ENCODE assay signal across 9 cellular contexts in genomic region chr18:61582205-61582710, GRCh38.
DNase-seq lines count a peak whose midpoint lies in the region; ATAC-seq and TF ChIP-seq lines count a peak whose summit lies in the region.
"Had no signal": no experiment of that assay in that cellular context is flagged by ENCODE, and none has a peak within 500 bp of the region (broad histone marks: within the 10 kb centered on the region; RNA-seq: fewer than 3 reads in every experiment).

No MANE protein-coding gene starts in this region.

- peak; percentile 61 for TF ChIP-seq CTCF in mesothelial cell of epicardium (IDR thresholded peaks at IDR 0.05; ENCODE audit: unreplicated experiment)
- TF ChIP-seq CTCF in uterus (IDR thresholded peaks at IDR 0.05) = peak in 1 of 4 experiments; percentile 32

- H3K36me3 ChIP-seq in duodenal mucosa (ENCODE audit: control insufficient read depth in 1 of 2, insufficient read depth in 2 of 2, low read length in 2 of 2) (no peaks in the 10 kb centered on the region), uterus (no peaks in the 10 kb centered on the region)

- H3K27ac Mint-ChIP-seq in mesothelial cell of epicardium = no peak overlapping the region

- H3K27me3 Mint-ChIP-seq in mesothelial cell of epicardium (ENCODE audit: low read depth) = peaks cover 11% of the 10 kb centered on the region

- H3K4me1 ChIP-seq in duodenal mucosa (ENCODE audit: control insufficient read depth in 1 of 2, insufficient read depth in 2 of 2, low read length in 2 of 2) (peaks cover 5% of the 10 kb centered on the region in 2 donors), uterus (no peaks in the 10 kb centered on the region)

- H3K4me3 ChIP-seq in duodenal mucosa (ENCODE audit: low read depth in 1 of 2, low read length in 2 of 2) (peak overlapping the region; percentile 51 to 60), uterus (peak overlapping the region; percentile 20 to 33)

- H3K27ac ChIP-seq in duodenal mucosa (ENCODE audit: low read depth, low read length) = no peak overlapping the region
- H3K27ac ChIP-seq in uterus = peak overlapping the region; percentile 69 to 86

- no peaks in the 10 kb centered on the region for H3K36me3 Mint-ChIP-seq in mesothelial cell of epicardium
- H3K36me3 Mint-ChIP-seq: CD8-positive, alpha-beta memory T cell had no signal

- peak; percentile 75 for ATAC-seq in Right ventricle myocardium inferior
- no peak for ATAC-seq in HG02884 (IDR thresholded peaks at IDR 0.05; ENCODE audit: unreplicated experiment)

- H3K9me3 ChIP-seq in duodenal mucosa (ENCODE audit: control insufficient read depth in 1 of 2, low read length in 2 of 2) (no peaks in the 10 kb centered on the region), uterus (no peaks in the 10 kb centered on the region)

- H3K9me3 Mint-ChIP-seq in mesothelial cell of epicardium = no peaks in the 10 kb centered on the region
- H3K9me3 Mint-ChIP-seq: CD8-positive, alpha-beta memory T cell had no signal

- no peak overlapping the region for H3K9ac ChIP-seq in duodenal mucosa (ENCODE audit: low read depth in 1 of 2, low read length in 2 of 2)

- intact Hi-C loops in Right ventricle myocardium inferior (cut with DNase I) = loop anchor here (2.0 to 10.0 kb wide), 4 partner anchors 25 to 313 kb away; no protein-coding TSS in a partner anchor
- intact Hi-C loops in cardiac septum (cut with DNase I) = no loop called here
- intact Hi-C loops in uterus (cut with DNase I; ENCODE audit: low total_unique reads) = no loop called here

- no peak for TF ChIP-seq POLR2A in uterus (IDR thresholded peaks at IDR 0.05)

- peaks cover 12% of the 10 kb centered on the region for H3K4me1 Mint-ChIP-seq in mesothelial cell of epicardium

- H3K27me3 ChIP-seq in duodenal mucosa (ENCODE audit: control insufficient read depth in 1 of 2, insufficient read depth in 2 of 2, low read length in 2 of 2) (no peaks in the 10 kb centered on the region), uterus (no peaks in the 10 kb centered on the region)

- peak; percentile 80 for DNase-seq in Right ventricle myocardium inferior (ENCODE audit: missing footprints)
- no peak for DNase-seq in cardiac septum (ENCODE audit: low spot score)
- no peak for DNase-seq in mesothelial cell of epicardium (ENCODE audit: low spot score in 2 of 2, unreplicated experiment in 2 of 2)
- no peak for DNase-seq in uterus
- DNase-seq in NCI-H1105 (lab: John Stamatoyannopoulos, UW) = no peak
- no peak for DNase-seq in activated CD4-positive, CD25-positive, alpha-beta regulatory T cell (lab: John Stamatoyannopoulos, UW)

- H3K4me3 Mint-ChIP-seq in mesothelial cell of epicardium = peak overlapping the region; percentile 70
